In the genomic region with DNA sequence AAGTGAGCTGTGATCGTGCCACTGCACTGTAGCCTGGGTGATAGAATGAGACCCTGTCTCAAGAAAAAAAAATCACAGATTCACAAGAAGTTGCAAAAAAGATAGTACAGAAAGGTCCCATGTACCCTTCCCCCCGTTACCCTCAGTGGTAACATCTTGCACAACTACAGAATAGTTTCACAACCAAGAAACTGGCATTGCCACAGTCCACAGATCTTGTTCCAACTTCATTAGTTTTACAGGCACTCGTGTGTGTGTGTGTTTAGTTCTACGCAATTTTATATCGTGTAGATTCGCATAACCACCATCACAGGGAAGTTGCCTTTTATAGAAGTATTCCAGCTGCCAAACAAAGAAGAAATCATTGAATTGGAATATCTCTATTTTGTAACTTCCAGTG, we compare ENCODE assay signal across 2 cellular contexts.
A peak's percentile ranks its signal among the peaks of the same experiment; 100 is the strongest.
TF ChIP-seq lines count a peak whose summit lies in the region.

No MANE protein-coding gene starts in this region.

TF ChIP-seq in liver, 16 proteins besides CTCF, POLR2A, EP300 and RAD21 (continued from another document):
- TF ChIP-seq, protein P1, sequence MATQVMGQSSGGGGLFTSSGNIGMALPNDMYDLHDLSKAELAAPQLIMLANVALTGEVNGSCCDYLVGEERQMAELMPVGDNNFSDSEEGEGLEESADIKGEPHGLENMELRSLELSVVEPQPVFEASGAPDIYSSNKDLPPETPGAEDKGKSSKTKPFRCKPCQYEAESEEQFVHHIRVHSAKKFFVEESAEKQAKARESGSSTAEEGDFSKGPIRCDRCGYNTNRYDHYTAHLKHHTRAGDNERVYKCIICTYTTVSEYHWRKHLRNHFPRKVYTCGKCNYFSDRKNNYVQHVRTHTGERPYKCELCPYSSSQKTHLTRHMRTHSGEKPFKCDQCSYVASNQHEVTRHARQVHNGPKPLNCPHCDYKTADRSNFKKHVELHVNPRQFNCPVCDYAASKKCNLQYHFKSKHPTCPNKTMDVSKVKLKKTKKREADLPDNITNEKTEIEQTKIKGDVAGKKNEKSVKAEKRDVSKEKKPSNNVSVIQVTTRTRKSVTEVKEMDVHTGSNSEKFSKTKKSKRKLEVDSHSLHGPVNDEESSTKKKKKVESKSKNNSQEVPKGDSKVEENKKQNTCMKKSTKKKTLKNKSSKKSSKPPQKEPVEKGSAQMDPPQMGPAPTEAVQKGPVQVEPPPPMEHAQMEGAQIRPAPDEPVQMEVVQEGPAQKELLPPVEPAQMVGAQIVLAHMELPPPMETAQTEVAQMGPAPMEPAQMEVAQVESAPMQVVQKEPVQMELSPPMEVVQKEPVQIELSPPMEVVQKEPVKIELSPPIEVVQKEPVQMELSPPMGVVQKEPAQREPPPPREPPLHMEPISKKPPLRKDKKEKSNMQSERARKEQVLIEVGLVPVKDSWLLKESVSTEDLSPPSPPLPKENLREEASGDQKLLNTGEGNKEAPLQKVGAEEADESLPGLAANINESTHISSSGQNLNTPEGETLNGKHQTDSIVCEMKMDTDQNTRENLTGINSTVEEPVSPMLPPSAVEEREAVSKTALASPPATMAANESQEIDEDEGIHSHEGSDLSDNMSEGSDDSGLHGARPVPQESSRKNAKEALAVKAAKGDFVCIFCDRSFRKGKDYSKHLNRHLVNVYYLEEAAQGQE (IDR thresholded peaks at IDR 0.05): peak; percentile 53
- peak; percentile 63 for TF ChIP-seq SP1 (IDR thresholded peaks at IDR 0.05)
- peak in 1 of 2 donors; percentile 47 for TF ChIP-seq EGR1 (IDR thresholded peaks at IDR 0.05; ENCODE audit: low read depth in 2 of 2)
- TF ChIP-seq YY1 (IDR thresholded peaks at IDR 0.05): peak; percentile 89
- TF ChIP-seq RXRA (IDR thresholded peaks at IDR 0.05): peak; percentile 69 to 87
- peak; percentile 79 to 80 for TF ChIP-seq HNF4A (conservative IDR thresholded peaks at IDR 0.05)
- peak; percentile 66 for TF ChIP-seq FOXA2 (IDR thresholded peaks at IDR 0.05)
- TF ChIP-seq, protein P2, sequence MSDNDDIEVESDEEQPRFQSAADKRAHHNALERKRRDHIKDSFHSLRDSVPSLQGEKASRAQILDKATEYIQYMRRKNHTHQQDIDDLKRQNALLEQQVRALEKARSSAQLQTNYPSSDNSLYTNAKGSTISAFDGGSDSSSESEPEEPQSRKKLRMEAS (IDR thresholded peaks at IDR 0.05): peak; percentile 80

TF ChIP-seq in SK-N-SH treated with all-trans-retinoic acid at 6 μM for 48 hours, 23 proteins besides CTCF, POLR2A, EP300 and RAD21 (continued from another document):
- TF ChIP-seq, protein P3, sequence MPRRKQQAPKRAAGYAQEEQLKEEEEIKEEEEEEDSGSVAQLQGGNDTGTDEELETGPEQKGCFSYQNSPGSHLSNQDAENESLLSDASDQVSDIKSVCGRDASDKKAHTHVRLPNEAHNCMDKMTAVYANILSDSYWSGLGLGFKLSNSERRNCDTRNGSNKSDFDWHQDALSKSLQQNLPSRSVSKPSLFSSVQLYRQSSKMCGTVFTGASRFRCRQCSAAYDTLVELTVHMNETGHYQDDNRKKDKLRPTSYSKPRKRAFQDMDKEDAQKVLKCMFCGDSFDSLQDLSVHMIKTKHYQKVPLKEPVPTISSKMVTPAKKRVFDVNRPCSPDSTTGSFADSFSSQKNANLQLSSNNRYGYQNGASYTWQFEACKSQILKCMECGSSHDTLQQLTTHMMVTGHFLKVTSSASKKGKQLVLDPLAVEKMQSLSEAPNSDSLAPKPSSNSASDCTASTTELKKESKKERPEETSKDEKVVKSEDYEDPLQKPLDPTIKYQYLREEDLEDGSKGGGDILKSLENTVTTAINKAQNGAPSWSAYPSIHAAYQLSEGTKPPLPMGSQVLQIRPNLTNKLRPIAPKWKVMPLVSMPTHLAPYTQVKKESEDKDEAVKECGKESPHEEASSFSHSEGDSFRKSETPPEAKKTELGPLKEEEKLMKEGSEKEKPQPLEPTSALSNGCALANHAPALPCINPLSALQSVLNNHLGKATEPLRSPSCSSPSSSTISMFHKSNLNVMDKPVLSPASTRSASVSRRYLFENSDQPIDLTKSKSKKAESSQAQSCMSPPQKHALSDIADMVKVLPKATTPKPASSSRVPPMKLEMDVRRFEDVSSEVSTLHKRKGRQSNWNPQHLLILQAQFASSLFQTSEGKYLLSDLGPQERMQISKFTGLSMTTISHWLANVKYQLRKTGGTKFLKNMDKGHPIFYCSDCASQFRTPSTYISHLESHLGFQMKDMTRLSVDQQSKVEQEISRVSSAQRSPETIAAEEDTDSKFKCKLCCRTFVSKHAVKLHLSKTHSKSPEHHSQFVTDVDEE (CRISPR knock-in tag; IDR thresholded peaks at IDR 0.05): no peak
- TF ChIP-seq RARB (CRISPR knock-in tag; IDR thresholded peaks at IDR 0.05): no peak
- no peak for TF ChIP-seq TOX (CRISPR knock-in tag; IDR thresholded peaks at IDR 0.05; ENCODE audit: borderline replicate concordance)
- TF ChIP-seq ESRRG (CRISPR knock-in tag; IDR thresholded peaks at IDR 0.05): no peak
- TF ChIP-seq ZNF8 (CRISPR knock-in tag; IDR thresholded peaks at IDR 0.05): no peak
- TF ChIP-seq PPARA (CRISPR knock-in tag; IDR thresholded peaks at IDR 0.05; ENCODE audit: borderline replicate concordance): no peak
- TF ChIP-seq, protein P4, sequence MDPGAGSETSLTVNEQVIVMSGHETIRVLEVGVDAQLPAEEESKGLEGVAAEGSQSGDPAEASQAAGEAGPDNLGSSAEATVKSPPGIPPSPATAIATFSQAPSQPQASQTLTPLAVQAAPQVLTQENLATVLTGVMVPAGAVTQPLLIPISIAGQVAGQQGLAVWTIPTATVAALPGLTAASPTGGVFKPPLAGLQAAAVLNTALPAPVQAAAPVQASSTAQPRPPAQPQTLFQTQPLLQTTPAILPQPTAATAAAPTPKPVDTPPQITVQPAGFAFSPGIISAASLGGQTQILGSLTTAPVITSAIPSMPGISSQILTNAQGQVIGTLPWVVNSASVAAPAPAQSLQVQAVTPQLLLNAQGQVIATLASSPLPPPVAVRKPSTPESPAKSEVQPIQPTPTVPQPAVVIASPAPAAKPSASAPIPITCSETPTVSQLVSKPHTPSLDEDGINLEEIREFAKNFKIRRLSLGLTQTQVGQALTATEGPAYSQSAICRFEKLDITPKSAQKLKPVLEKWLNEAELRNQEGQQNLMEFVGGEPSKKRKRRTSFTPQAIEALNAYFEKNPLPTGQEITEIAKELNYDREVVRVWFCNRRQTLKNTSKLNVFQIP (CRISPR knock-in tag; IDR thresholded peaks at IDR 0.05; ENCODE audit: borderline replicate concordance, low read depth): no peak
- no peak for TF ChIP-seq ZC3H10 (CRISPR knock-in tag; IDR thresholded peaks at IDR 0.05)
- no peak for TF ChIP-seq GLIS3 (CRISPR knock-in tag; IDR thresholded peaks at IDR 0.05)
- no peak for TF ChIP-seq BACH2 (CRISPR knock-in tag; IDR thresholded peaks at IDR 0.05; ENCODE audit: borderline replicate concordance)
- no peak for TF ChIP-seq ZFP30 (CRISPR knock-in tag; IDR thresholded peaks at IDR 0.05)
- TF ChIP-seq ZNF565 (CRISPR knock-in tag; conservative IDR thresholded peaks at IDR 0.05; ENCODE audit: low read depth): no peak
- TF ChIP-seq OSR1 (CRISPR knock-in tag; IDR thresholded peaks at IDR 0.05): no peak
